In the genomic region with DNA sequence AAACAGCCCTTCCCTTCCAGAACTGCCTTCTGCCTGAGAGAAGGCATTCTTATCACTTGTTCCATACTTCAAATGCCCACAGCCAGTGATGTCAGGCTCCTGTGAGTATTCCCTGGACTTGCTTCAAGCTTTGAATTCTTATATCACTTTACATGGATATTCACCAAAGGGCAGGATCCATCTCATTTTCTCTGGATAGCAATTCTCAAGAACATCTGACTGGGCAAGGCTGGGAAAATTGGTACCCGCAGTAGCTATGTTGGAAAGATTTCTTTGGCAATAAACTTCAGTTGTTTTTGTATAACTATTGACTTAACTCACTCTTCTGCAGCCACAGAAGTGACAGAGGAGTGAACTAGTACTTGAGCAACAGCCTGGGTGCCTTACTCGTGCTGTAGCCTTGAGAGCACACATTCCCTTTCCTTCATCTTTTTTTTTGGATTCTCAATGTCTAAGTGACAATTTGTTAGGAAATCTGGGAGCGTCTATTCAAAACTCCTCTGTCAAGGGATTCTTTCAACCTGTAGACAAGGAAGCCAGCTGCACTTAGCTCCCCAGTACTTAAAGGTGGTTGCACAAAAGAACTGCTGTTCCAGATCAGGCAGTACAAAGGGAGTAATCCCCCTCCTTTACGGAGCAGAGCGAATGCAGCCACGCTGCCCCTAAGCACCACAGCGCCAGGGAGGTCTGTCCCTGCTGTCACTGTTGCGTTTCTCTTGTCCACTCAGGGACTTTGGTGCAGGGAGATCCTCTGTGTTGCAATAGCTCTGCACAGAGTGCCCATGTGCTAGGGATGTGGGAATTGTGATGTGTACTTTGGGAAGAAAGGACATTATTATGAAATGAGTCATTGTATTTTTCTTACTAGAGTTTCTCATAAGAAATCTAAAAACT, we compare ENCODE assay signal across 1 cellular context.
A peak's percentile ranks its signal among the peaks of the same experiment; 100 is the strongest.
TF ChIP-seq lines count a peak whose summit lies in the region.

No MANE protein-coding gene starts in this region.

TF ChIP-seq in HepG2, 621 proteins besides CTCF, POLR2A, EP300 and RAD21 (continued from another document and continues in another):
- TF ChIP-seq CENPBD1 (CRISPR knock-in tag; IDR thresholded peaks at IDR 0.05; ENCODE audit: borderline replicate concordance, low read depth) (no peak), ETV5 (CRISPR knock-in tag; IDR thresholded peaks at IDR 0.05; ENCODE audit: borderline replicate concordance) (peak; percentile 93), ZNF614 (CRISPR knock-in tag; IDR thresholded peaks at IDR 0.05; ENCODE audit: borderline replicate concordance) (peak; percentile 99), KDM3A (CRISPR knock-in tag; IDR thresholded peaks at IDR 0.05; ENCODE audit: low read depth) (peak; percentile 92), ZBED4 (CRISPR knock-in tag; IDR thresholded peaks at IDR 0.05; ENCODE audit: borderline replicate concordance) (peak; percentile 86; the same call in 1 of the 2 replicates), ZNF652 (CRISPR knock-in tag; IDR thresholded peaks at IDR 0.05; ENCODE audit: borderline replicate concordance, low read depth) (no peak; the same call in 1 of the 2 replicates), ZFP37 (CRISPR knock-in tag; IDR thresholded peaks at IDR 0.05; ENCODE audit: borderline replicate concordance) (no peak; the same call in 1 of the 2 replicates), ZNF343 (CRISPR knock-in tag; IDR thresholded peaks at IDR 0.05) (0 out of 2 replicates have a peak, but pooled peaks have one; percentile 1), ZNF713 (CRISPR knock-in tag; IDR thresholded peaks at IDR 0.05) (0 out of 2 replicates have a peak, but pooled peaks have one; percentile 55), BCL6 (CRISPR knock-in tag; IDR thresholded peaks at IDR 0.05) (peak; percentile 91), HDAC6 (IDR thresholded peaks at IDR 0.05; ENCODE audit: low read depth, low read length) (no peak), RFX1 (IDR thresholded peaks at IDR 0.05) (no peak), ADNP (CRISPR knock-in tag; IDR thresholded peaks at IDR 0.05) (no peak), ZNF235 (CRISPR knock-in tag; IDR thresholded peaks at IDR 0.05; ENCODE audit: borderline replicate concordance) (no peak), U2AF1 (optimal IDR thresholded peaks at IDR 0.05; ENCODE audit: low read depth, low read length) (no peak), MYC (CRISPR knock-in tag; IDR thresholded peaks at IDR 0.05; ENCODE audit: borderline replicate concordance) (peak; percentile 98), ZNF292 (CRISPR knock-in tag; IDR thresholded peaks at IDR 0.05; ENCODE audit: borderline replicate concordance, low read depth) (peak; percentile 99), SALL1 (CRISPR knock-in tag; IDR thresholded peaks at IDR 0.05) (peak; percentile 100), MXI1 (IDR thresholded peaks at IDR 0.05; ENCODE audit: borderline replicate concordance, low read depth, low read length) (peak; percentile 95; the same call in 2 of the 3 replicates), ZNF276 (CRISPR knock-in tag; IDR thresholded peaks at IDR 0.05; ENCODE audit: low read depth) (peak; percentile 52; the same call in 1 of the 2 replicates), ZNF329 (CRISPR knock-in tag; IDR thresholded peaks at IDR 0.05; ENCODE audit: low read depth) (no peak; the same call in 1 of the 2 replicates), SRF (IDR thresholded peaks at IDR 0.05; ENCODE audit: low read depth, low read length) (peak; percentile 24; the same call in 1 of the 2 replicates), ZNF318 (CRISPR knock-in tag; IDR thresholded peaks at IDR 0.05) (peak; percentile 88; the same call in 1 of the 2 replicates), IRF9 (CRISPR knock-in tag; IDR thresholded peaks at IDR 0.05; ENCODE audit: borderline replicate concordance) (peak; percentile 87; the same call in 1 of the 2 replicates), PTBP1 (IDR thresholded peaks at IDR 0.05; ENCODE audit: low read depth, low read length, poor library complexity, severe bottlenecking) (no peak), ZNF761 (CRISPR knock-in tag; conservative IDR thresholded peaks at IDR 0.05) (peak; percentile 94), RXRB (CRISPR knock-in tag; IDR thresholded peaks at IDR 0.05; ENCODE audit: borderline replicate concordance) (peak; percentile 94), KLF12 (CRISPR knock-in tag; IDR thresholded peaks at IDR 0.05; ENCODE audit: borderline replicate concordance) (no peak), NFE2 (CRISPR knock-in tag; IDR thresholded peaks at IDR 0.05) (no peak), FOXJ3 (CRISPR knock-in tag; IDR thresholded peaks at IDR 0.05; ENCODE audit: borderline replicate concordance) (peak; percentile 94; the same call in 1 of the 2 replicates), ZNF549 (CRISPR knock-in tag; IDR thresholded peaks at IDR 0.05) (no peak), CEBPG (CRISPR knock-in tag; IDR thresholded peaks at IDR 0.05) (peak; percentile 100), JUND (CRISPR knock-in tag; IDR thresholded peaks at IDR 0.05) (peak; percentile 98), ZNF441 (CRISPR knock-in tag; IDR thresholded peaks at IDR 0.05; ENCODE audit: borderline replicate concordance) (peak; percentile 86; the same call in 1 of the 2 replicates), ZNF720 (CRISPR knock-in tag; IDR thresholded peaks at IDR 0.05) (0 out of 2 replicates have a peak, but pooled peaks have one; percentile 40), KLF9 (CRISPR knock-in tag; IDR thresholded peaks at IDR 0.05; ENCODE audit: low read depth) (peak; percentile 77; the same call in 1 of the 2 replicates), EZH2 (conservative IDR thresholded peaks at IDR 0.05; ENCODE audit: low read depth, low read length) (no peak), ZNF510 (CRISPR knock-in tag; IDR thresholded peaks at IDR 0.05; ENCODE audit: low read depth) (0 out of 2 replicates have a peak, but pooled peaks have one; percentile 24), ZNF501 (CRISPR knock-in tag; IDR thresholded peaks at IDR 0.05) (peak; percentile 79), ZNF382 (CRISPR knock-in tag; IDR thresholded peaks at IDR 0.05; ENCODE audit: borderline replicate concordance) (no peak), HOXA3 (CRISPR knock-in tag; IDR thresholded peaks at IDR 0.05) (peak; percentile 94; the same call in 1 of the 2 replicates)
- TF ChIP-seq, protein P1, sequence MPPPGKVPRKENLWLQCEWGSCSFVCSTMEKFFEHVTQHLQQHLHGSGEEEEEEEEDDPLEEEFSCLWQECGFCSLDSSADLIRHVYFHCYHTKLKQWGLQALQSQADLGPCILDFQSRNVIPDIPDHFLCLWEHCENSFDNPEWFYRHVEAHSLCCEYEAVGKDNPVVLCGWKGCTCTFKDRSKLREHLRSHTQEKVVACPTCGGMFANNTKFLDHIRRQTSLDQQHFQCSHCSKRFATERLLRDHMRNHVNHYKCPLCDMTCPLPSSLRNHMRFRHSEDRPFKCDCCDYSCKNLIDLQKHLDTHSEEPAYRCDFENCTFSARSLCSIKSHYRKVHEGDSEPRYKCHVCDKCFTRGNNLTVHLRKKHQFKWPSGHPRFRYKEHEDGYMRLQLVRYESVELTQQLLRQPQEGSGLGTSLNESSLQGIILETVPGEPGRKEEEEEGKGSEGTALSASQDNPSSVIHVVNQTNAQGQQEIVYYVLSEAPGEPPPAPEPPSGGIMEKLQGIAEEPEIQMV (CRISPR knock-in tag; IDR thresholded peaks at IDR 0.05; ENCODE audit: low read depth): peak; percentile 89
- TF ChIP-seq, protein P2, sequence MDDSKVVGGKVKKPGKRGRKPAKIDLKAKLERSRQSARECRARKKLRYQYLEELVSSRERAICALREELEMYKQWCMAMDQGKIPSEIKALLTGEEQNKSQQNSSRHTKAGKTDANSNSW (CRISPR knock-in tag; IDR thresholded peaks at IDR 0.05; ENCODE audit: borderline replicate concordance): no peak
